Comparison of ENCODE assay signal across 1 cellular context in genomic region chr9:127390243-127390535, GRCh38.
TF ChIP-seq lines count a peak whose summit lies in the region.

No MANE protein-coding gene starts in this region.

TF ChIP-seq in HepG2, 621 proteins besides CTCF, POLR2A, EP300 and RAD21:
- peak; percentile 9; the same call in 1 of the 2 replicates for TF ChIP-seq ZMYM4 (CRISPR knock-in tag; IDR thresholded peaks at IDR 0.05)
- TF ChIP-seq KMT2B (CRISPR knock-in tag; IDR thresholded peaks at IDR 0.05) = 0 out of 2 replicates have a peak, but pooled peaks have one; percentile 11
- TF ChIP-seq ZNF333 (CRISPR knock-in tag; IDR thresholded peaks at IDR 0.05; ENCODE audit: borderline replicate concordance) = no peak
- TF ChIP-seq MXD3 (CRISPR knock-in tag; IDR thresholded peaks at IDR 0.05) = no peak
- no peak for TF ChIP-seq ZBTB14 (CRISPR knock-in tag; IDR thresholded peaks at IDR 0.05)
- TF ChIP-seq YEATS4 (CRISPR knock-in tag; IDR thresholded peaks at IDR 0.05; ENCODE audit: borderline replicate concordance) = 0 out of 2 replicates have a peak, but pooled peaks have one; percentile 7
- 0 out of 2 replicates have a peak, but pooled peaks have one; percentile 21 for TF ChIP-seq STAT6 (CRISPR knock-in tag; IDR thresholded peaks at IDR 0.05; ENCODE audit: borderline replicate concordance)
- TF ChIP-seq ZBTB3 (CRISPR knock-in tag; IDR thresholded peaks at IDR 0.05; ENCODE audit: borderline replicate concordance, low read depth) = no peak
- TF ChIP-seq SSRP1 (CRISPR knock-in tag; IDR thresholded peaks at IDR 0.05) = 0 out of 2 replicates have a peak, but pooled peaks have one; percentile 21
